28 cellular contexts compared by ENCODE assay signal in genomic region chr9:4024281-4024680, GRCh38.
"Had no signal": no experiment of that assay in that cellular context is flagged by ENCODE, and none has a peak within 500 bp of the region (broad histone marks: within the 10 kb centered on the region; RNA-seq: fewer than 3 reads in every experiment).

No MANE protein-coding gene starts in this region.

- H3K27ac Mint-ChIP-seq: activated B cell treated with CpG ODN at 0.5 μM for 24 hours; activated CD8-positive, alpha-beta T cell treated with anti-CD3 and anti-CD28 coated beads for 36 hours; activated naive CD4-positive, alpha-beta T cell treated with anti-CD3 and anti-CD28 coated beads for 36 hours; activated naive CD4-positive, alpha-beta T cell treated with anti-CD3 and anti-CD28 coated beads, Interleukin-2, amount 50 U/mL, for 72 hours; activated naive CD8-positive, alpha-beta T cell treated with anti-CD3 and anti-CD28 coated beads, Interleukin-2, amount 10 ng/mL, durations not matched to agents 7 days and 5 days; activated T-helper 1 cell treated with anti-CD3 and anti-CD28 coated beads, Interleukin-12 subunit alpha, Interleukin-12 subunit beta, Interleukin-2, Interleukin-4 antibody, amounts not matched to agents 30 ng/mL and 10 ng/mL and 1 ng/mL, durations not matched to agents 14 hours and 24 hours and 36 hours; activated T-helper 2 cell treated with anti-CD3 and anti-CD28 coated beads, Interferon-gamma antibody, Interleukin-2, Interleukin-4, amounts not matched to agents 10 μg/mL and 5 μg/mL and 100 μg/mL, durations not matched to agents 14 hours and 24 hours and 36 hours; endodermal cell; T-helper 17 cell; T-helper 2 cell treated with Interferon-gamma antibody and Interleukin-4, amounts not matched to agents 5 μg/mL and 100 μg/mL, for 36 hours had no signal

- H3K4me1 ChIP-seq: ascending aorta, colonic mucosa had no signal

- H3K27me3 ChIP-seq: ascending aorta, brain microvascular endothelial cell, colonic mucosa had no signal

- H3K9me3 ChIP-seq: ascending aorta, colonic mucosa had no signal

- H3K9me3 Mint-ChIP-seq: activated B cell treated with CpG ODN at 0.5 μM for 24 hours; activated CD8-positive, alpha-beta T cell treated with anti-CD3 and anti-CD28 coated beads for 36 hours; activated naive CD4-positive, alpha-beta T cell treated with anti-CD3 and anti-CD28 coated beads for 36 hours; activated naive CD4-positive, alpha-beta T cell treated with anti-CD3 and anti-CD28 coated beads, Interleukin-2, amount 50 U/mL, for 72 hours; activated naive CD8-positive, alpha-beta T cell treated with anti-CD3 and anti-CD28 coated beads, Interleukin-2, amount 10 ng/mL, durations not matched to agents 7 days and 5 days; activated T-cell treated with anti-CD3 and anti-CD28 coated beads, Interleukin-2, amount 50 U/mL, for 4 hours; activated T-helper 1 cell treated with anti-CD3 and anti-CD28 coated beads, Interleukin-12 subunit alpha, Interleukin-12 subunit beta, Interleukin-2, Interleukin-4 antibody, amounts not matched to agents 30 ng/mL and 10 ng/mL and 1 ng/mL, durations not matched to agents 14 hours and 24 hours and 36 hours; activated T-helper 2 cell treated with anti-CD3 and anti-CD28 coated beads, Interferon-gamma antibody, Interleukin-2, Interleukin-4, amounts not matched to agents 10 μg/mL and 5 μg/mL and 100 μg/mL, durations not matched to agents 14 hours and 24 hours and 36 hours; central memory CD8-positive, alpha-beta T cell; endodermal cell; T-helper 2 cell treated with Interferon-gamma antibody and Interleukin-4, amounts not matched to agents 5 μg/mL and 100 μg/mL, for 36 hours had no signal

- H3K4me3 ChIP-seq: ascending aorta, colonic mucosa had no signal

- H3K4me3 Mint-ChIP-seq: activated B cell treated with CpG ODN at 0.5 μM for 24 hours; activated CD8-positive, alpha-beta T cell treated with anti-CD3 and anti-CD28 coated beads for 36 hours; activated naive CD4-positive, alpha-beta T cell treated with anti-CD3 and anti-CD28 coated beads for 36 hours; activated naive CD8-positive, alpha-beta T cell treated with anti-CD3 and anti-CD28 coated beads, Interleukin-2, amount 10 ng/mL, durations not matched to agents 7 days and 5 days; activated T-cell treated with anti-CD3 and anti-CD28 coated beads, Interleukin-2, amount 50 U/mL, for 4 hours; activated T-helper 1 cell treated with anti-CD3 and anti-CD28 coated beads, Interleukin-12 subunit alpha, Interleukin-12 subunit beta, Interleukin-2, Interleukin-4 antibody, amounts not matched to agents 30 ng/mL and 10 ng/mL and 1 ng/mL, durations not matched to agents 14 hours and 24 hours and 36 hours; central memory CD8-positive, alpha-beta T cell; endodermal cell; T-helper 17 cell; T-helper 2 cell treated with Interferon-gamma antibody and Interleukin-4, amounts not matched to agents 5 μg/mL and 100 μg/mL, for 36 hours had no signal

- H3K36me3 ChIP-seq: ascending aorta, brain microvascular endothelial cell, colonic mucosa, WERI-Rb-1 had no signal

- H3K4me1 Mint-ChIP-seq: activated B cell treated with CpG ODN at 0.5 μM for 24 hours; central memory CD8-positive, alpha-beta T cell; T-helper 17 cell had no signal

- DNase-seq: activated B cell treated with CpG ODN at 0.5 μM for 24 hours; activated CD4-positive, alpha-beta T cell treated with anti-CD3 and anti-CD28 coated beads for 48 hours; activated CD4-positive, alpha-beta T cell treated with anti-CD3 and anti-CD28 coated beads, Interleukin-2, amount 50 U/mL, for 1 hour; activated CD4-positive, alpha-beta T cell treated with anti-CD3 and anti-CD28 coated beads, Interleukin-2, amount 50 U/mL, for 48 hours; activated CD8-positive, alpha-beta memory T cell treated with anti-CD3 and anti-CD28 coated beads for 24 hours; activated CD8-positive, alpha-beta T cell treated with anti-CD3 and anti-CD28 coated beads for 36 hours; activated effector memory CD4-positive, alpha-beta T cell treated with anti-CD3 and anti-CD28 coated beads, Interleukin-2, amount 50 U/mL, for 16 hours; activated naive CD4-positive, alpha-beta T cell treated with anti-CD3 and anti-CD28 coated beads for 36 hours; activated naive CD8-positive, alpha-beta T cell treated with anti-CD3 and anti-CD28 coated beads, Interleukin-2, amount 10 ng/mL, durations not matched to agents 7 days and 5 days; activated T-cell treated with anti-CD3 and anti-CD28 coated beads, Interleukin-2, amount 50 U/mL, for 4 hours; brain microvascular endothelial cell; colonic mucosa; effector memory CD4-positive, alpha-beta T cell; endodermal cell; foreskin fibroblast; head of caudate nucleus; T-helper 1 cell; T-helper 17 cell; T1000; WERI-Rb-1 had no signal

- ATAC-seq: activated CD4-positive, CD25-positive, alpha-beta regulatory T cell treated with anti-CD3 and anti-CD28 coated beads, Interleukin-2, amount 50 U/mL, for 24 hours; activated CD8-positive, alpha-beta T cell treated with anti-CD3 and anti-CD28 coated beads for 36 hours; activated naive CD4-positive, alpha-beta T cell treated with anti-CD3 and anti-CD28 coated beads, Interleukin-2, amount 50 U/mL, for 72 hours; activated T-cell treated with anti-CD3 and anti-CD28 coated beads, Interleukin-2, amount 50 U/mL, for 4 hours; esophagus mucosa; T-helper 17 cell had no signal

- H3K27me3 Mint-ChIP-seq: activated B cell treated with CpG ODN at 0.5 μM for 24 hours had no signal

- H3K27ac ChIP-seq: ascending aorta, brain microvascular endothelial cell, colonic mucosa, WERI-Rb-1 had no signal

- H3K36me3 Mint-ChIP-seq: activated naive CD4-positive, alpha-beta T cell treated with anti-CD3 and anti-CD28 coated beads, Interleukin-2, amount 50 U/mL, for 72 hours; activated naive CD8-positive, alpha-beta T cell treated with anti-CD3 and anti-CD28 coated beads, Interleukin-2, amount 10 ng/mL, durations not matched to agents 7 days and 5 days had no signal
